In the genomic region with DNA sequence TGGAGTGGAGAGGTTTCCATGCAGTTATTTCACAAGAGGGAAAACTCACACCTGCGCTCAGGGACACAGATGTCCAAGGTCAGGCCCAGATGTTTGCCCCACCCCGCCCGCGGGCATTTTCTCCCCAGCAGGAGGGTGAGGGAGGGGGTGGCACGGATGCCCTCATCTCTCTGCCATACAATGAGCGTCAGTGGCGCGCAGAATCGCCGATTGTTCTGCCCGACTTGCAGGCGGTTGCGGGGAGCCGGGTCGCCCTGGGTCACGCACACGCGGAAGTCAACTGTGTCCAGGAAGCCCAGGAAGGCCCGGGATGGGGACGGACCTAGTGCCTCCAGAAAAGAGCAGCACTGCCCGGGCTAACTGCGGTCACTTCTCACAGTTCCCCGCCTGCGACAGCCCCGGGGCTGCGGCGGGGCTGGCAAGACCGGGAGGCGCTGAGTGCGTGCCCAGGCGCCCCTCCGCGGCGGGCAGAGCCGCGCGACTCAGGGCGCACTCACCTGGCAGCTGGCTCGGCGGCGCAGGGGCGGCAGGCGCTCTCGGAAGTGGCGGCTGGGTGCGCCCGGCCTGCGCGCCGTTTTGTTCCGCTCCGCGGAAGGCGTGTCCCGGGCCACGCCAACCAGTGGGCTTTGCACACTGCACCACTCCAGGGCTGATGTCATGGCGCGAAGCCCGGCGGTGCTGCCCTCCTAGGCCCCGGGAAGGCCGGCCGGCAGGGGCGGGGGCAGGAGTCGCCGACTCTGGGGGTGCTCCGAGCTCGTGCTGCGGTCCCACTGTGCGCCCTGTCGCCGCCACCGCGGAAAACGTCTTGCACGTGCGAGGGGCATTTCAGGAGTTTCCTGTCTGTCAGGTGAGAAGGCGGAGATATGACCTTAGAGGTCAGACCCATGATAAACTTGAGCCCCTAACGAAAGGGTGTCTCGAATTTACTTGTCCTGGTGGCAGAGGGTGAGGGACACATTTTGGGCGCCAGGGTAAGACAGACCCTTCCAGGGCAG, we compare ENCODE assay signal across 1 cellular context.
TF ChIP-seq lines count a peak whose summit lies in the region.

TSS of gene CSRP1 (minus strand) at position 551 of the 995 bp plus-strand sequence. CDS start 10,820 bp downstream, outside the sequence.

TF ChIP-seq in K562, 482 proteins besides CTCF, POLR2A, EP300 and RAD21 (continued from another document and continues in another):
- TF ChIP-seq, protein P1, sequence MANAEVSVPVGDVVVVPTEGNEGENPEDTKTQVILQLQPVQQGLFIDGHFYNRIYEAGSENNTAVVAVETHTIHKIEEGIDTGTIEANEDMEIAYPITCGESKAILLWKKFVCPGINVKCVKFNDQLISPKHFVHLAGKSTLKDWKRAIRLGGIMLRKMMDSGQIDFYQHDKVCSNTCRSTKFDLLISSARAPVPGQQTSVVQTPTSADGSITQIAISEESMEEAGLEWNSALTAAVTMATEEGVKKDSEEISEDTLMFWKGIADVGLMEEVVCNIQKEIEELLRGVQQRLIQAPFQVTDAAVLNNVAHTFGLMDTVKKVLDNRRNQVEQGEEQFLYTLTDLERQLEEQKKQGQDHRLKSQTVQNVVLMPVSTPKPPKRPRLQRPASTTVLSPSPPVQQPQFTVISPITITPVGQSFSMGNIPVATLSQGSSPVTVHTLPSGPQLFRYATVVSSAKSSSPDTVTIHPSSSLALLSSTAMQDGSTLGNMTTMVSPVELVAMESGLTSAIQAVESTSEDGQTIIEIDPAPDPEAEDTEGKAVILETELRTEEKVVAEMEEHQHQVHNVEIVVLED (CRISPR knock-in tag; IDR thresholded peaks at IDR 0.05), result 0 out of 2 replicates have a peak, but pooled peaks have one; percentile 9
- TF ChIP-seq NR1H2 (CRISPR knock-in tag; IDR thresholded peaks at IDR 0.05) (no peak), RBM25 (IDR thresholded peaks at IDR 0.05; ENCODE audit: low read depth, low read length, severe bottlenecking) (peak; percentile 66), ETV6 (IDR thresholded peaks at IDR 0.05; ENCODE audit: borderline replicate concordance in 1 of 2, low read depth in 2 of 2, low read length in 1 of 2) (no peak), ETV6 (CRISPR knock-in tag; IDR thresholded peaks at IDR 0.05; ENCODE audit: borderline replicate concordance) (no peak), KDM5B (IDR thresholded peaks at IDR 0.05; ENCODE audit: insufficient replicate concordance, low read depth, low read length) (peak; percentile 45), NR2C2 (CRISPR knock-in tag; IDR thresholded peaks at IDR 0.05) (no peak), NR2C2 (tag; IDR thresholded peaks at IDR 0.05) (peak; percentile 62), ZNF766 (CRISPR knock-in tag; conservative IDR thresholded peaks at IDR 0.05) (peak; percentile 66; the same call in 1 of the 2 replicates), ETV5 (CRISPR knock-in tag; IDR thresholded peaks at IDR 0.05; ENCODE audit: low read depth) (no peak), ZBTB26 (CRISPR knock-in tag; IDR thresholded peaks at IDR 0.05) (no peak), ZNF316 (IDR thresholded peaks at IDR 0.05) (no peak), ZNF280B (CRISPR knock-in tag; IDR thresholded peaks at IDR 0.05) (no peak), SETDB1 (IDR thresholded peaks at IDR 0.05; ENCODE audit: low read length) (no peak), VEZF1 (CRISPR knock-in tag; IDR thresholded peaks at IDR 0.05) (peak; percentile 37), KHSRP (IDR thresholded peaks at IDR 0.05) (no peak), JUND (IDR thresholded peaks at IDR 0.05; ENCODE audit: borderline replicate concordance, low read depth, low read length) (peak; percentile 77), JUND (tag; IDR thresholded peaks at IDR 0.05; ENCODE audit: borderline replicate concordance, low read depth, low read length) (peak; percentile 18; the same call in 1 of the 3 replicates), MYC (IDR thresholded peaks at IDR 0.05; ENCODE audit: low read depth, low read length) (peak; percentile 59), MYC (CRISPR knock-in tag; IDR thresholded peaks at IDR 0.05; ENCODE audit: borderline replicate concordance, low read depth) (no peak), TFAP4 (CRISPR knock-in tag; IDR thresholded peaks at IDR 0.05; ENCODE audit: borderline replicate concordance) (peak; percentile 55; the same call in 1 of the 2 replicates), KLF13 (tag; IDR thresholded peaks at IDR 0.05; ENCODE audit: borderline replicate concordance, low read depth) (peak; percentile 13; the same call in 1 of the 2 replicates), NRF1 (conservative IDR thresholded peaks at IDR 0.05 in 1 of 2, IDR thresholded peaks at IDR 0.05 in 1 of 2) (peak; percentile 72 to 75; a peak in 3 of 4 replicates), POLR2AphosphoS5 (IDR thresholded peaks at IDR 0.05; ENCODE audit: control insufficient read depth, insufficient read depth, low read depth, low read length) (0 out of 2 replicates have a peak, but pooled peaks have one; percentile 33), ZKSCAN1 (IDR thresholded peaks at IDR 0.05; ENCODE audit: low read depth, low read length) (peak; percentile 98)
- TF ChIP-seq, protein P2, sequence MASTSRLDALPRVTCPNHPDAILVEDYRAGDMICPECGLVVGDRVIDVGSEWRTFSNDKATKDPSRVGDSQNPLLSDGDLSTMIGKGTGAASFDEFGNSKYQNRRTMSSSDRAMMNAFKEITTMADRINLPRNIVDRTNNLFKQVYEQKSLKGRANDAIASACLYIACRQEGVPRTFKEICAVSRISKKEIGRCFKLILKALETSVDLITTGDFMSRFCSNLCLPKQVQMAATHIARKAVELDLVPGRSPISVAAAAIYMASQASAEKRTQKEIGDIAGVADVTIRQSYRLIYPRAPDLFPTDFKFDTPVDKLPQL (IDR thresholded peaks at IDR 0.05; ENCODE audit: extremely low read depth, insufficient read length), result no peak
- TF ChIP-seq, protein P3, sequence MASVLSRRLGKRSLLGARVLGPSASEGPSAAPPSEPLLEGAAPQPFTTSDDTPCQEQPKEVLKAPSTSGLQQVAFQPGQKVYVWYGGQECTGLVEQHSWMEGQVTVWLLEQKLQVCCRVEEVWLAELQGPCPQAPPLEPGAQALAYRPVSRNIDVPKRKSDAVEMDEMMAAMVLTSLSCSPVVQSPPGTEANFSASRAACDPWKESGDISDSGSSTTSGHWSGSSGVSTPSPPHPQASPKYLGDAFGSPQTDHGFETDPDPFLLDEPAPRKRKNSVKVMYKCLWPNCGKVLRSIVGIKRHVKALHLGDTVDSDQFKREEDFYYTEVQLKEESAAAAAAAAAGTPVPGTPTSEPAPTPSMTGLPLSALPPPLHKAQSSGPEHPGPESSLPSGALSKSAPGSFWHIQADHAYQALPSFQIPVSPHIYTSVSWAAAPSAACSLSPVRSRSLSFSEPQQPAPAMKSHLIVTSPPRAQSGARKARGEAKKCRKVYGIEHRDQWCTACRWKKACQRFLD (CRISPR knock-in tag; IDR thresholded peaks at IDR 0.05), result peak; percentile 34; the same call in 1 of the 2 replicates
- TF ChIP-seq, protein P4, sequence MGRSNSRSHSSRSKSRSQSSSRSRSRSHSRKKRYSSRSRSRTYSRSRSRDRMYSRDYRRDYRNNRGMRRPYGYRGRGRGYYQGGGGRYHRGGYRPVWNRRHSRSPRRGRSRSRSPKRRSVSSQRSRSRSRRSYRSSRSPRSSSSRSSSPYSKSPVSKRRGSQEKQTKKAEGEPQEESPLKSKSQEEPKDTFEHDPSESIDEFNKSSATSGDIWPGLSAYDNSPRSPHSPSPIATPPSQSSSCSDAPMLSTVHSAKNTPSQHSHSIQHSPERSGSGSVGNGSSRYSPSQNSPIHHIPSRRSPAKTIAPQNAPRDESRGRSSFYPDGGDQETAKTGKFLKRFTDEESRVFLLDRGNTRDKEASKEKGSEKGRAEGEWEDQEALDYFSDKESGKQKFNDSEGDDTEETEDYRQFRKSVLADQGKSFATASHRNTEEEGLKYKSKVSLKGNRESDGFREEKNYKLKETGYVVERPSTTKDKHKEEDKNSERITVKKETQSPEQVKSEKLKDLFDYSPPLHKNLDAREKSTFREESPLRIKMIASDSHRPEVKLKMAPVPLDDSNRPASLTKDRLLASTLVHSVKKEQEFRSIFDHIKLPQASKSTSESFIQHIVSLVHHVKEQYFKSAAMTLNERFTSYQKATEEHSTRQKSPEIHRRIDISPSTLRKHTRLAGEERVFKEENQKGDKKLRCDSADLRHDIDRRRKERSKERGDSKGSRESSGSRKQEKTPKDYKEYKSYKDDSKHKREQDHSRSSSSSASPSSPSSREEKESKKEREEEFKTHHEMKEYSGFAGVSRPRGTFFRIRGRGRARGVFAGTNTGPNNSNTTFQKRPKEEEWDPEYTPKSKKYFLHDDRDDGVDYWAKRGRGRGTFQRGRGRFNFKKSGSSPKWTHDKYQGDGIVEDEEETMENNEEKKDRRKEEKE (IDR thresholded peaks at IDR 0.05; ENCODE audit: borderline replicate concordance in 1 of 2, control insufficient read depth in 1 of 2, low read depth in 2 of 2, low read length in 1 of 2), result no peak
- TF ChIP-seq, protein P5, sequence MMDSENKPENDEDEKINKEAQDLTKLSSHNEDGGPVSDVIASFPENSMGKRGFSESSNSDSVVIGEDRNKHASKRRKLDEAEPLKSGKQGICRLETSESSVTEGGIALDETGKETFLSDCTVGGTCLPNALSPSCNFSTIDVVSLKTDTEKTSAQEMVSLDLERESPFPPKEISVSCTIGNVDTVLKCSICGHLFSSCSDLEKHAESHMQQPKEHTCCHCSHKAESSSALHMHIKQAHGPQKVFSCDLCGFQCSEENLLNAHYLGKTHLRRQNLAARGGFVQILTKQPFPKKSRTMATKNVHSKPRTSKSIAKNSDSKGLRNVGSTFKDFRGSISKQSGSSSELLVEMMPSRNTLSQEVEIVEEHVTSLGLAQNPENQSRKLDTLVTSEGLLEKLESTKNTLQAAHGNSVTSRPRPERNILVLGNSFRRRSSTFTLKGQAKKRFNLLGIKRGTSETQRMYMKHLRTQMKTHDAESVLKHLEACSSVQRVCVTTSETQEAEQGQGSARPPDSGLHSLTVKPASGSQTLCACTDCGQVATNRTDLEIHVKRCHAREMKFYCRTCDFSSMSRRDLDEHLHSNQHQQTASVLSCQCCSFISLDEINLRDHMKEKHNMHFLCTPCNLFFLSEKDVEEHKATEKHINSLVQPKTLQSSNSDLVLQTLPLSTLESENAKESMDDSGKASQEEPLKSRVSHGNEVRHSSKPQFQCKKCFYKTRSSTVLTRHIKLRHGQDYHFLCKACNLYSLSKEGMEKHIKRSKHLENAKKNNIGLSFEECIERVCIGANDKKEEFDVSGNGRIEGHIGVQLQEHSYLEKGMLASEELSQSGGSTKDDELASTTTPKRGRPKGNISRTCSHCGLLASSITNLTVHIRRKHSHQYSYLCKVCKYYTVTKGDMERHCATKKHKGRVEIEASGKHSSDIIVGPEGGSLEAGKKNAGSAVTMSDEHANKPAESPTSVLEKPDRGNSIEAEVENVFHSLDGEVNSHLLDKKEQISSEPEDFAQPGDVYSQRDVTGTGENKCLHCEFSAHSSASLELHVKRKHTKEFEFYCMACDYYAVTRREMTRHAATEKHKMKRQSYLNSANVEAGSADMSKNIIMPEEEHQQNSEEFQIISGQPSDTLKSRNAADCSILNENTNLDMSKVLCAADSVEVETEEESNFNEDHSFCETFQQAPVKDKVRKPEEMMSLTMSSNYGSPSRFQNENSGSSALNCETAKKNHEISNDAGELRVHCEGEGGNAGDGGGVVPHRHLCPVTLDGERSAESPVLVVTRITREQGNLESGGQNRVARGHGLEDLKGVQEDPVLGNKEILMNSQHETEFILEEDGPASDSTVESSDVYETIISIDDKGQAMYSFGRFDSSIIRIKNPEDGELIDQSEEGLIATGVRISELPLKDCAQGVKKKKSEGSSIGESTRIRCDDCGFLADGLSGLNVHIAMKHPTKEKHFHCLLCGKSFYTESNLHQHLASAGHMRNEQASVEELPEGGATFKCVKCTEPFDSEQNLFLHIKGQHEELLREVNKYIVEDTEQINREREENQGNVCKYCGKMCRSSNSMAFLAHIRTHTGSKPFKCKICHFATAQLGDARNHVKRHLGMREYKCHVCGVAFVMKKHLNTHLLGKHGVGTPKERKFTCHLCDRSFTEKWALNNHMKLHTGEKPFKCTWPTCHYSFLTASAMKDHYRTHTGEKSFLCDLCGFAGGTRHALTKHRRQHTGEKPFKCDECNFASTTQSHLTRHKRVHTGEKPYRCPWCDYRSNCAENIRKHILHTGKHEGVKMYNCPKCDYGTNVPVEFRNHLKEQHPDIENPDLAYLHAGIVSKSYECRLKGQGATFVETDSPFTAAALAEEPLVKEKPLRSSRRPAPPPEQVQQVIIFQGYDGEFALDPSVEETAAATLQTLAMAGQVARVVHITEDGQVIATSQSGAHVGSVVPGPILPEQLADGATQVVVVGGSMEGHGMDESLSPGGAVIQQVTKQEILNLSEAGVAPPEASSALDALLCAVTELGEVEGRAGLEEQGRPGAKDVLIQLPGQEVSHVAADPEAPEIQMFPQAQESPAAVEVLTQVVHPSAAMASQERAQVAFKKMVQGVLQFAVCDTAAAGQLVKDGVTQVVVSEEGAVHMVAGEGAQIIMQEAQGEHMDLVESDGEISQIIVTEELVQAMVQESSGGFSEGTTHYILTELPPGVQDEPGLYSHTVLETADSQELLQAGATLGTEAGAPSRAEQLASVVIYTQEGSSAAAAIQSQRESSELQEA (IDR thresholded peaks at IDR 0.05; ENCODE audit: low read depth), result no peak
